Comparison of ENCODE assay signal across 27 cellular contexts in genomic region chr2:110729106-110729505, GRCh38. TPM values are rescaled to one million over a fixed set of nuclear protein-coding genes. Genes with fewer than 3 reads are reported as not detected.
"Had no signal": no experiment of that assay in that cellular context is flagged by ENCODE, and none has a peak within 500 bp of the region (broad histone marks: within the 10 kb centered on the region; RNA-seq: fewer than 3 reads in every experiment).

No MANE protein-coding gene starts in this region.

- H3K9me3 ChIP-seq: colonic mucosa, gastrocnemius medialis, left ventricle myocardium inferior, lower lobe of right lung, prostate gland, right lobe of liver, tibial artery, upper lobe of left lung, uterus had no signal

- H3K4me3 Mint-ChIP-seq: naive B cell; nephron; stimulated activated memory B cell treated with anti-CD40 and anti-IgM and Interleukin-4, amounts not matched to agents 10 μg/mL and 1 μg/mL and 100 μg/mL, for 72 hours; stimulated activated naive CD8-positive, alpha-beta T cell treated with anti-CD3 and anti-CD28 coated beads, Interleukin-15, Interleukin-2, amounts not matched to agents 100 ng/mL and 50 ng/mL, for 24 hours had no signal

- DNase-seq: colonic mucosa; dorsolateral prefrontal cortex; effector CD8-positive, alpha-beta T cell; gastrocnemius medialis; heart right ventricle; hypothalamus; kidney; left cardiac atrium; left ventricle myocardium inferior; lower lobe of right lung; mesenchymal stem cell; naive B cell; right lobe of liver; stimulated activated CD4-positive, alpha-beta T cell treated with anti-CD3 and anti-CD28 coated beads, Interleukin-4, amount 100 ng/mL, for 24 hours; tibial artery; upper lobe of left lung; uterus had no signal

- H3K9ac ChIP-seq: parathyroid adenoma had no signal

- H3K27ac Mint-ChIP-seq: naive B cell; nephron; stimulated activated memory B cell treated with anti-CD40 and anti-IgM and Interleukin-4, amounts not matched to agents 10 μg/mL and 1 μg/mL and 100 μg/mL, for 72 hours; stimulated activated naive CD8-positive, alpha-beta T cell treated with anti-CD3 and anti-CD28 coated beads, Interleukin-15, Interleukin-2, amounts not matched to agents 100 ng/mL and 50 ng/mL, for 24 hours had no signal

- FAIRE-seq: endometrium, kidney had no signal

- H3K79me2 ChIP-seq: parathyroid adenoma had no signal

- H3K36me3 Mint-ChIP-seq: naive B cell; stimulated activated memory B cell treated with anti-CD40 and anti-IgM and Interleukin-4, amounts not matched to agents 10 μg/mL and 1 μg/mL and 100 μg/mL, for 72 hours had no signal

- H2AFZ ChIP-seq: parathyroid adenoma had no signal

- H3K9me3 Mint-ChIP-seq: naive B cell; stimulated activated naive CD8-positive, alpha-beta T cell treated with anti-CD3 and anti-CD28 coated beads, Interleukin-15, Interleukin-2, amounts not matched to agents 100 ng/mL and 50 ng/mL, for 24 hours had no signal

- H3K27ac ChIP-seq: colonic mucosa, dorsolateral prefrontal cortex, gastrocnemius medialis, heart right ventricle, left ventricle myocardium inferior, lower lobe of right lung, parathyroid adenoma, prostate gland, right lobe of liver, tibial artery, upper lobe of left lung, uterus had no signal

- H3K36me3 ChIP-seq: colonic mucosa, gastrocnemius medialis, heart right ventricle, left ventricle myocardium inferior, lower lobe of right lung, prostate gland, right lobe of liver, tibial artery, upper lobe of left lung, uterus had no signal

- H3K4me3 ChIP-seq: colonic mucosa, dorsolateral prefrontal cortex, gastrocnemius medialis, heart right ventricle, left ventricle myocardium inferior, lower lobe of right lung, prostate gland, right lobe of liver, tibial artery, upper lobe of left lung, uterus had no signal

- H3K4me1 ChIP-seq: parathyroid adenoma, prostate gland had no signal

- ATAC-seq: esophagus mucosa; gastrocnemius medialis; heart right ventricle; left cardiac atrium; lower lobe of right lung; right lobe of liver; stimulated activated memory B cell treated with anti-CD40 and anti-IgM and Interleukin-4, amounts not matched to agents 10 μg/mL and 1 μg/mL and 100 μg/mL, for 72 hours had no signal

RNA-seq across cellular contexts. Expression of gene ACOXL, which starts 3.3 kb away (rescaled TPM):
- total RNA-seq: esophagus mucosa, fibroblast of villous mesenchyme, gastrocnemius medialis, heart right ventricle, left ventricle myocardium inferior, renal cortical epithelial cell, right lobe of liver, temporal lobe had no signal
- polyA plus RNA-seq: heart right ventricle had no signal
